11 cellular contexts compared by ENCODE assay signal in the genomic region with DNA sequence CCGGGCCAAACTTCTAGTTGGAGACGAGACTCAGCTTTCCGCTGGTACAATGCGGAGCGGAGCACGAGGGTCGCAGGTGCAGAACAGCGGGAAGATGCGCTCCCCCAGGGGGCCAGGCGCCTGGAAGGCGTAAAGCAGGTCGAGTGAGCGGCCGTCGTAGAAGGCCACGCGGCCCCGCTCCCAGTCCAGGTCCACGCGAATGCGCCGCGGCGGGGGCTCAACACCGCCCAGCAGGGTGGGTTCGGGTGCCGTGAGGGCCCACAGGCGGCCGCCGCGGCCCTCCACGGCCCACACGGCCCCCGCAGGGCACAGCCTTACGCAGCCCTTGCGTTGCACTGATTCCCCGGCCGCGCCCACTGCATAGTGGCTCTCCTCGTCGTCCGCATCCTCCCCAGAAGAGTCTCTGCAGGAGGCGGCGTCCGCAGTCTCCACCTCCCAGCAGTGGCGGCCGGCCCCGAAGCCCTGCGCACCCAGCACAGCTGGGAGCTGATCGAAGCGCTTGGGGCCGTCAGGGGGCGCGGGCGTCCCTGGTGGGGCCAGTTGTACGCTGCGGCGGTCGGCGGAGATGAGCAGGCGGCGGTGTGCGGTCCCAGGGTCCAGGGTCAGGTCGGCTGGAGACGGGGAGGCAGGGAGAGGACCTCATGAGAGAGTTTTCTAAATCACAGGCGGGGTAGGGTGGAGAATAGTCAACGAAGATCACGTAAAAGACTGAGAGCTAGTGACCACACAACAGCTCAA. TPM values are rescaled to one million over a fixed set of nuclear protein-coding genes. Genes with fewer than 3 reads are reported as not detected.
DNase-seq lines count a peak whose midpoint lies in the region; ATAC-seq and TF ChIP-seq lines count a peak whose summit lies in the region.
"Had no signal": no experiment of that assay in that cellular context is flagged by ENCODE, and none has a peak within 500 bp of the region (broad histone marks: within the 10 kb centered on the region; RNA-seq: fewer than 3 reads in every experiment).

No MANE protein-coding gene starts in this region.

- H3K9me3 Mint-ChIP-seq in activated naive CD8-positive, alpha-beta T cell (ENCODE audit: low read depth) = no peaks in the 10 kb centered on the region
- peaks cover 8% of the 10 kb centered on the region for H3K9me3 Mint-ChIP-seq in neural progenitor cell
- H3K9me3 Mint-ChIP-seq in stimulated activated memory B cell treated with anti-CD40 and anti-IgM and Interleukin-4, amounts not matched to agents 10 μg/mL and 1 μg/mL and 100 μg/mL, for 72 hours = no peaks in the 10 kb centered on the region

- H4K20me1 ChIP-seq in neural progenitor cell (ENCODE audit: low read depth) = no peaks in the 10 kb centered on the region

- peaks cover 66% of the 10 kb centered on the region for H3K4me1 Mint-ChIP-seq in activated naive CD8-positive, alpha-beta T cell (ENCODE audit: low read depth)
- H3K4me1 Mint-ChIP-seq in neural progenitor cell = peaks cover 31% of the 10 kb centered on the region
- H3K4me1 Mint-ChIP-seq in stimulated activated memory B cell treated with anti-CD40 and anti-IgM and Interleukin-4, amounts not matched to agents 10 μg/mL and 1 μg/mL and 100 μg/mL, for 72 hours = peaks cover 55% of the 10 kb centered on the region

- no peak overlapping the region for H3K27ac Mint-ChIP-seq in activated naive CD8-positive, alpha-beta T cell
- H3K27ac Mint-ChIP-seq in neural progenitor cell = no peak overlapping the region
- H3K27ac Mint-ChIP-seq in stimulated activated memory B cell treated with anti-CD40 and anti-IgM and Interleukin-4, amounts not matched to agents 10 μg/mL and 1 μg/mL and 100 μg/mL, for 72 hours = no peak overlapping the region

- H3K36me3 ChIP-seq in neural progenitor cell = no peaks in the 10 kb centered on the region

- peaks cover 33% of the 10 kb centered on the region for H3K27me3 Mint-ChIP-seq in activated naive CD8-positive, alpha-beta T cell
- H3K27me3 Mint-ChIP-seq in neural progenitor cell (ENCODE audit: insufficient read depth, low read depth) = peaks cover 57% of the 10 kb centered on the region
- peaks cover 55% of the 10 kb centered on the region for H3K27me3 Mint-ChIP-seq in stimulated activated memory B cell treated with anti-CD40 and anti-IgM and Interleukin-4, amounts not matched to agents 10 μg/mL and 1 μg/mL and 100 μg/mL, for 72 hours

- peaks cover 23% of the 10 kb centered on the region for H3K36me3 Mint-ChIP-seq in activated naive CD8-positive, alpha-beta T cell
- peaks cover 17% of the 10 kb centered on the region for H3K36me3 Mint-ChIP-seq in neural progenitor cell
- H3K36me3 Mint-ChIP-seq in stimulated activated memory B cell treated with anti-CD40 and anti-IgM and Interleukin-4, amounts not matched to agents 10 μg/mL and 1 μg/mL and 100 μg/mL, for 72 hours = peaks cover 56% of the 10 kb centered on the region

- no peak for TF ChIP-seq CTCF in foreskin fibroblast (IDR thresholded peaks at IDR 0.05; ENCODE audit: low read depth, low read length)
- peak; percentile 34 for TF ChIP-seq CTCF in neural progenitor cell (IDR thresholded peaks at IDR 0.05)

- DNase-seq in Daoy (ENCODE audit: low read depth) = peak; percentile 51
- peak; percentile 39 to 56 for DNase-seq in foreskin fibroblast
- peak; percentile 65 for DNase-seq in neural progenitor cell (ENCODE audit: low spot score)
- no peak for DNase-seq in activated naive CD4-positive, alpha-beta T cell treated with Interleukin-2 at 50 U/mL for 16 hours
- DNase-seq: DMS 273 treated with DMSO at 0.1 percent for 48 hours, NCI-H1436 treated with DMSO at 0.1 percent for 48 hours had no signal

- H3K4me2 ChIP-seq in neural progenitor cell = peak overlapping the region; percentile 71

- H3K9me3 ChIP-seq in neural progenitor cell (ENCODE audit: low read depth) = no peaks in the 10 kb centered on the region
- H3K9me3 ChIP-seq: adrenal gland had no signal

- no peak overlapping the region for H2AFZ ChIP-seq in neural progenitor cell (replicated peaks)

- peak overlapping the region; percentile 1 for H3K4me3 Mint-ChIP-seq in activated naive CD8-positive, alpha-beta T cell
- H3K4me3 Mint-ChIP-seq in neural progenitor cell = peak overlapping the region; percentile 14
- no peak overlapping the region for H3K4me3 Mint-ChIP-seq in stimulated activated memory B cell treated with anti-CD40 and anti-IgM and Interleukin-4, amounts not matched to agents 10 μg/mL and 1 μg/mL and 100 μg/mL, for 72 hours

- peaks cover 70% of the 10 kb centered on the region for H3K27me3 ChIP-seq in neural progenitor cell

- ATAC-seq in HG03460 (IDR thresholded peaks at IDR 0.05; ENCODE audit: unreplicated experiment) (no peak), esophagus mucosa (no peak)
- ATAC-seq in stimulated activated memory B cell treated with anti-CD40 and anti-IgM and Interleukin-4, amounts not matched to agents 10 μg/mL and 1 μg/mL and 100 μg/mL, for 72 hours = no peak

- peaks cover 23% of the 10 kb centered on the region for H3K4me1 ChIP-seq in neural progenitor cell

- H3K9ac ChIP-seq in neural progenitor cell = no peak overlapping the region

- peaks cover 24% of the 10 kb centered on the region for H3F3A ChIP-seq in neural progenitor cell (ENCODE audit: low read depth)

- H3K27ac ChIP-seq in neural progenitor cell = no peak overlapping the region
- H3K27ac ChIP-seq: adrenal gland had no signal

- H3K79me2 ChIP-seq in neural progenitor cell (ENCODE audit: low read depth) = peaks cover 6% of the 10 kb centered on the region

- H3K4me3 ChIP-seq in foreskin fibroblast (ENCODE audit: low read depth in 1 of 2, low read length in 2 of 2) (no peak overlapping the region), neural progenitor cell (peak overlapping the region; percentile 36)
- H3K4me3 ChIP-seq: adrenal gland had no signal

RNA-seq across cellular contexts. Expression of gene PPP1R11, which starts 4.3 kb away (rescaled TPM):
- total RNA-seq in Daoy (2014; rRNA removed; shearing (Covaris generic)) = 77.2 and 79.0 TPM in 2 replicates
- total RNA-seq in neural progenitor cell (ENCODE audit: low replicate concordance) = 22.7 and 28.4 TPM in 2 replicates
- total RNA-seq in esophagus mucosa = 46.3 TPM

RNA-seq across cellular contexts. Expression of gene RNF39, which starts 4.3 kb away (rescaled TPM):
- total RNA-seq in Daoy (2014; rRNA removed; shearing (Covaris generic)) = 0.57 TPM in 1 of 2 replicates, not detected in the other
- total RNA-seq in neural progenitor cell (ENCODE audit: low replicate concordance) (not detected in 2 replicates), esophagus mucosa (2.6 TPM)

RNA-seq across cellular contexts. Expression of gene POLR1H, which starts 10.2 kb away (rescaled TPM):
- total RNA-seq in Daoy (2014; rRNA removed; shearing (Covaris generic)) = 39.4 and 57.7 TPM in 2 replicates
- total RNA-seq in neural progenitor cell (ENCODE audit: low replicate concordance) (25.0 and 34.8 TPM in 2 replicates), esophagus mucosa (33.1 TPM)

RNA-seq across cellular contexts. Expression of gene TRIM31, which starts 41.6 kb away (rescaled TPM):
- total RNA-seq in Daoy (2014; rRNA removed; shearing (Covaris generic)) = 0.11 TPM in 1 of 2 replicates, not detected in the other
- total RNA-seq in neural progenitor cell (ENCODE audit: low replicate concordance) (not detected in 2 replicates), esophagus mucosa (0.20 TPM)
